9 cellular contexts compared by ENCODE assay signal in the genomic region with DNA sequence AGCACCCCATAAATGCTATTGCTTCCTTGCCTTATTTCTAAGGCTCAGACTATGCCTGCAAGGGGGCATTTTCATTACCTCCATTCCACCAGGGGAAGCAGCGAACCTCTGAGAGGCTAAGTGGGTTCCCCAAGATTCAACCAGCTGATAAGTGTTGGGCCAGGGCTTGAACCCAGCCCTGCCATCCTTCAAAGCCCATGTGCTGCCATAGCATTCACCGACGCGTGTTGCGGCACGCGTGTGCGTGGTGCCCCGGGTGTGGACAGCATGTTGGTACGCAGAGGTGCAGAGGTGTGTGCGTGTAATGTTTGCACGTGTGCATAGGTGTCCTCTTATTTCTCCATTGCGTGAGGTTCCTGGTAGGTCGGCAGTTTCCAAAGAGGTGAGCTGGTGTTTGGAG.
A peak's percentile ranks its signal among the peaks of the same experiment; 100 is the strongest.
DNase-seq lines count a peak whose midpoint lies in the region; ATAC-seq, FAIRE-seq and TF ChIP-seq lines count a peak whose summit lies in the region.
"Had no signal": no experiment of that assay in that cellular context is flagged by ENCODE, and none has a peak within 500 bp of the region (broad histone marks: within the 10 kb centered on the region; RNA-seq: fewer than 3 reads in every experiment).

No MANE protein-coding gene starts in this region.

- TF ChIP-seq CTCF in HEK293 (tag by site-specific recombination; IDR thresholded peaks at IDR 0.05) (no peak), K562 (IDR thresholded peaks at IDR 0.05 in 2 of 3, conservative IDR thresholded peaks at IDR 0.05 in 1 of 3; ENCODE audit: insufficient read depth in 2 of 3, low read depth in 1 of 3, low read length in 3 of 3) (no peak)

- peak overlapping the region; percentile 90 for H2AFZ ChIP-seq in K562 (ENCODE audit: low read depth, low read length)

- CTCF ChIA-PET in HEK293 (lab: Yijun Ruan, JAX) (interaction anchor here (1.5 to 2.0 kb wide), 2 partner anchors 77 to 78 kb away, joined by 5 to 11 read pairs; no protein-coding TSS in a partner anchor), K562 (lab: Yijun Ruan, JAX; ENCODE audit: low intra/inter-chr PET ratio) (no interaction called here)

- H3K4me1 ChIP-seq in HEK293 (ENCODE audit: control insufficient read depth, insufficient read depth, low read length) (peaks cover 7% of the 10 kb centered on the region), K562 (replicated peaks in 1 of 2; ENCODE audit: control insufficient read depth in 2 of 2, insufficient read depth in 2 of 2, low read length in 2 of 2) (peaks cover 19 to 66% of the 10 kb centered on the region in 2 experiments; a peak in 4 of 5 replicates), small intestine (ENCODE audit: control insufficient read depth in 2 of 2, insufficient read depth in 1 of 2, low read depth in 1 of 2, low read length in 1 of 2) (peaks cover 8 to 15% of the 10 kb centered on the region in 2 donors)

- BruUV-seq in K562 (replicated peaks; lab: Mats Ljungman, UMichigan): no TSS peak

- H3K79me2 ChIP-seq in K562 (ENCODE audit: control insufficient read depth, insufficient read depth, low read length): peaks cover 42% of the 10 kb centered on the region

- no peak for ATAC-seq in K562
- no peak for ATAC-seq in left ventricle myocardium superior
- ATAC-seq in HG02623 (IDR thresholded peaks at IDR 0.05; ENCODE audit: unreplicated experiment): no peak

- intact Hi-C loops in K562 (cut with micrococcal nuclease) (no loop called here), left ventricle myocardium superior (cut with micrococcal nuclease) (no loop called here)

- 0 out of 2 replicates have a peak overlapping the region, but pooled peaks have one; percentile 33 for H3K27ac ChIP-seq in HEK293 (ENCODE audit: extremely low read depth, low read depth, low read length)
- H3K27ac ChIP-seq in K562 (ENCODE audit: extremely low read depth, low read depth, low read length): peak overlapping the region; percentile 87; the same call in 2 of the 3 replicates
- peak overlapping the region; percentile 76 to 81 for H3K27ac ChIP-seq in small intestine (ENCODE audit: low read depth in 1 of 2, low read length in 1 of 2)

- H4K20me1 ChIP-seq in K562 (replicated peaks; ENCODE audit: control insufficient read depth, insufficient read depth, low read length): no peaks in the 10 kb centered on the region

- TF ChIP-seq RAD21 in K562 (CRISPR knock-in tag; conservative IDR thresholded peaks at IDR 0.05 in 1 of 2, IDR thresholded peaks at IDR 0.05 in 1 of 2): no peak

- DNase-seq in K562 (ENCODE audit: extremely low read depth in 1 of 4, low spot score in 3 of 4): no peak
- peak; percentile 27 for DNase-seq in left ventricle myocardium superior
- no peak for DNase-seq in small intestine
- no peak for DNase-seq in activated naive CD4-positive, alpha-beta T cell treated with anti-CD3 and anti-CD28 coated beads, Interleukin-2, amount 50 U/mL, for 16 hours
- no peak for DNase-seq in SW 1271 (lab: John Stamatoyannopoulos, UW)
- no peak for DNase-seq in NCI-H2081 (lab: John Stamatoyannopoulos, UW)
- DNase-seq: NCI-H510A treated with DMSO at 0.1 percent for 48 hours had no signal

- H3K36me3 ChIP-seq in HEK293 (ENCODE audit: control insufficient read depth in 2 of 2, insufficient read depth in 1 of 2, low read length in 2 of 2) (peaks cover 0 to 13% of the 10 kb centered on the region in 2 experiments; a peak in 1 of 3 replicates), K562 (ENCODE audit: control insufficient read depth, insufficient read depth, low read length) (peaks cover 25% of the 10 kb centered on the region; the same call in 2 of the 3 replicates), small intestine (ENCODE audit: control insufficient read depth in 2 of 2, insufficient read depth in 2 of 2, low read length in 2 of 2) (no peaks in the 10 kb centered on the region)

- in situ Hi-C loops in K562 (cut with MboI): no loop called here

- FAIRE-seq in K562 (lab: Jason Lieb, UNC) (no peak), small intestine (lab: Jason Lieb, UNC) (no peak)

- no peak overlapping the region for H3K4me3 ChIP-seq in HEK293 (ENCODE audit: low read depth, low read length)
- no peak overlapping the region for H3K4me3 ChIP-seq in K562
- no peak overlapping the region for H3K4me3 ChIP-seq in small intestine (ENCODE audit: low read depth in 1 of 2, low read length in 2 of 2)

- H3K27me3 ChIP-seq in K562 (ENCODE audit: control insufficient read depth in 2 of 2, insufficient read depth in 2 of 2, low read length in 2 of 2) (no peaks in the 10 kb centered on the region), small intestine (ENCODE audit: control insufficient read depth in 2 of 2, insufficient read depth in 2 of 2, low read length in 2 of 2) (no peaks in the 10 kb centered on the region)

- TF ChIP-seq POLR2A in K562 (conservative IDR thresholded peaks at IDR 0.05): no peak

- H3K9me1 ChIP-seq in K562 (ENCODE audit: control insufficient read depth, insufficient read depth, low read length): no peaks in the 10 kb centered on the region

- no peak for TF ChIP-seq EP300 in K562 (IDR thresholded peaks at IDR 0.05; ENCODE audit: low read length)

- H3K9me3 ChIP-seq in HEK293 (ENCODE audit: control insufficient read depth, insufficient read depth, low read depth, low read length): no peaks in the 10 kb centered on the region
- no peaks in the 10 kb centered on the region for H3K9me3 ChIP-seq in K562 (replicated peaks; ENCODE audit: control insufficient read depth, insufficient read depth, low read depth, low read length)
- no peaks in the 10 kb centered on the region for H3K9me3 ChIP-seq in small intestine (ENCODE audit: control insufficient read depth, low read depth)

- H3K9ac ChIP-seq in K562 (ENCODE audit: insufficient read depth in 1 of 2, low read depth in 2 of 2, low read length in 2 of 2): peak overlapping the region; percentile 84 to 91

- 91% methylated on average over 11 of the region's 14 CpGs for WGBS in K562 (ENCODE audit: insufficient coverage, low coverage, missing lambda C conversion rate)
- WGBS in small intestine, 3 donors: 86 to 93% (median 90%) methylated on average over 14 of the region's 14 CpGs

- POLR2A ChIA-PET in HEK293 (lab: Yijun Ruan, JAX) (interaction anchor here (1.1 to 1.6 kb wide), 2 partner anchors 12 to 15 kb away, joined by 3 to 5 read pairs; no protein-coding TSS in a partner anchor), K562 (lab: Yijun Ruan, JAX) (interaction anchor here (1.1 to 2.4 kb wide), 2 partner anchors 11 to 75 kb away, joined by 3 to 7 read pairs; no protein-coding TSS in a partner anchor)

- peak overlapping the region; percentile 93; the same call in 1 of the 2 replicates for H3K4me2 ChIP-seq in K562 (ENCODE audit: insufficient read depth, low read length)

TF ChIP-seq in HEK293, 187 proteins besides CTCF, POLR2A, EP300 and RAD21:
- TF ChIP-seq, protein P1, sequence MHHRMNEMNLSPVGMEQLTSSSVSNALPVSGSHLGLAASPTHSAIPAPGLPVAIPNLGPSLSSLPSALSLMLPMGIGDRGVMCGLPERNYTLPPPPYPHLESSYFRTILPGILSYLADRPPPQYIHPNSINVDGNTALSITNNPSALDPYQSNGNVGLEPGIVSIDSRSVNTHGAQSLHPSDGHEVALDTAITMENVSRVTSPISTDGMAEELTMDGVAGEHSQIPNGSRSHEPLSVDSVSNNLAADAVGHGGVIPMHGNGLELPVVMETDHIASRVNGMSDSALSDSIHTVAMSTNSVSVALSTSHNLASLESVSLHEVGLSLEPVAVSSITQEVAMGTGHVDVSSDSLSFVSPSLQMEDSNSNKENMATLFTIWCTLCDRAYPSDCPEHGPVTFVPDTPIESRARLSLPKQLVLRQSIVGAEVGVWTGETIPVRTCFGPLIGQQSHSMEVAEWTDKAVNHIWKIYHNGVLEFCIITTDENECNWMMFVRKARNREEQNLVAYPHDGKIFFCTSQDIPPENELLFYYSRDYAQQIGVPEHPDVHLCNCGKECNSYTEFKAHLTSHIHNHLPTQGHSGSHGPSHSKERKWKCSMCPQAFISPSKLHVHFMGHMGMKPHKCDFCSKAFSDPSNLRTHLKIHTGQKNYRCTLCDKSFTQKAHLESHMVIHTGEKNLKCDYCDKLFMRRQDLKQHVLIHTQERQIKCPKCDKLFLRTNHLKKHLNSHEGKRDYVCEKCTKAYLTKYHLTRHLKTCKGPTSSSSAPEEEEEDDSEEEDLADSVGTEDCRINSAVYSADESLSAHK (tag by site-specific recombination; IDR thresholded peaks at IDR 0.05): 0 out of 2 replicates have a peak, but pooled peaks have one; percentile 0
- TF ChIP-seq ZNF610 (tag by site-specific recombination; IDR thresholded peaks at IDR 0.05; ENCODE audit: borderline replicate concordance) (no peak), ZNF544 (tag by site-specific recombination; IDR thresholded peaks at IDR 0.05) (no peak)

TF ChIP-seq in K562, 482 proteins besides CTCF, POLR2A, EP300 and RAD21:
- TF ChIP-seq, protein P2, sequence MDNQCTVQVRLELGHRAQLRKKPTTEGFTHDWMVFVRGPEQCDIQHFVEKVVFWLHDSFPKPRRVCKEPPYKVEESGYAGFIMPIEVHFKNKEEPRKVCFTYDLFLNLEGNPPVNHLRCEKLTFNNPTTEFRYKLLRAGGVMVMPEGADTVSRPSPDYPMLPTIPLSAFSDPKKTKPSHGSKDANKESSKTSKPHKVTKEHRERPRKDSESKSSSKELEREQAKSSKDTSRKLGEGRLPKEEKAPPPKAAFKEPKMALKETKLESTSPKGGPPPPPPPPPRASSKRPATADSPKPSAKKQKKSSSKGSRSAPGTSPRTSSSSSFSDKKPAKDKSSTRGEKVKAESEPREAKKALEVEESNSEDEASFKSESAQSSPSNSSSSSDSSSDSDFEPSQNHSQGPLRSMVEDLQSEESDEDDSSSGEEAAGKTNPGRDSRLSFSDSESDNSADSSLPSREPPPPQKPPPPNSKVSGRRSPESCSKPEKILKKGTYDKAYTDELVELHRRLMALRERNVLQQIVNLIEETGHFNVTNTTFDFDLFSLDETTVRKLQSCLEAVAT (IDR thresholded peaks at IDR 0.05): 0 out of 4 replicates have a peak, but pooled peaks of 1 of the 2 experiments have one; percentile 48
- TF ChIP-seq ZNF146 (CRISPR knock-in tag; IDR thresholded peaks at IDR 0.05; ENCODE audit: unreplicated experiment): no peak

Comparison
In these comparisons a context has a peak if more than half of its experiments do, and no peak if none do; other contexts are left out.
1. H3K27ac ChIP-seq: peak in every context shown above with its lines; median percentile 87 in K562; 78 in small intestine; 33 in HEK293.